ENCODE assay signal across 16 cellular contexts in genomic region chr3:125386811-125387210, GRCh38. TPM values are rescaled to one million over a fixed set of nuclear protein-coding genes. Genes with fewer than 3 reads are reported as not detected.
DNase-seq lines count a peak whose midpoint lies in the region; TF ChIP-seq lines count a peak whose summit lies in the region.
"Had no signal": no experiment of that assay in that cellular context is flagged by ENCODE, and none has a peak within 500 bp of the region (broad histone marks: within the 10 kb centered on the region; RNA-seq: fewer than 3 reads in every experiment).

No MANE protein-coding gene starts in this region.

- H3K9me3 Mint-ChIP-seq in neural progenitor cell = no peaks in the 10 kb centered on the region
- H3K9me3 Mint-ChIP-seq in osteocyte (ENCODE audit: unreplicated experiment) = no peaks in the 10 kb centered on the region

- H3K9ac ChIP-seq in fibroblast of lung (ENCODE audit: insufficient read depth, low read length) (no peak overlapping the region), neural progenitor cell (no peak overlapping the region)

- H3K27ac Mint-ChIP-seq in neural progenitor cell (no peak overlapping the region), osteocyte (ENCODE audit: unreplicated experiment) (no peak overlapping the region)
- H3K27ac Mint-ChIP-seq: activated CD8-positive, alpha-beta T cell treated with anti-CD3 and anti-CD28 coated beads, Interleukin-2, amount 10 ng/mL, durations not matched to agents 7 days and 5 days; progenitor cell of endocrine pancreas had no signal

- H2AFZ ChIP-seq in fibroblast of lung (ENCODE audit: low read length) (no peak overlapping the region), neural progenitor cell (replicated peaks) (peak overlapping the region; percentile 92)

- H3K4me3 Mint-ChIP-seq in neural progenitor cell (no peak overlapping the region), osteocyte (ENCODE audit: unreplicated experiment) (no peak overlapping the region)
- H3K4me3 Mint-ChIP-seq: activated CD8-positive, alpha-beta T cell treated with anti-CD3 and anti-CD28 coated beads, Interleukin-2, amount 10 ng/mL, durations not matched to agents 7 days and 5 days had no signal

- H3K4me1 ChIP-seq in fibroblast of lung (ENCODE audit: control insufficient read depth, extremely low read depth, insufficient read depth, low read length) (peaks cover 2% of the 10 kb centered on the region), neural progenitor cell (peaks cover 29% of the 10 kb centered on the region)

- no peak overlapping the region for H3K27ac ChIP-seq in fibroblast of lung (ENCODE audit: insufficient read depth, low read length)
- peak overlapping the region; percentile 90 for H3K27ac ChIP-seq in neural progenitor cell
- H3K27ac ChIP-seq: VCaP had no signal

- peaks cover 25% of the 10 kb centered on the region for H3F3A ChIP-seq in neural progenitor cell (ENCODE audit: low read depth)

- H3K27me3 ChIP-seq in fibroblast of lung (ENCODE audit: control insufficient read depth, insufficient read depth, low read length) (no peaks in the 10 kb centered on the region), neural progenitor cell (no peaks in the 10 kb centered on the region)

- no peak overlapping the region for H3K4me3 ChIP-seq in fibroblast of lung (replicated peaks in 1 of 4; ENCODE audit: control extremely low read depth in 1 of 4, insufficient read depth in 1 of 4, low read depth in 3 of 4, low read length in 4 of 4)
- no peak overlapping the region for H3K4me3 ChIP-seq in neural progenitor cell

- H4K20me1 ChIP-seq in fibroblast of lung (ENCODE audit: control insufficient read depth, extremely low read depth, insufficient read depth, low read length) (no peaks in the 10 kb centered on the region), neural progenitor cell (ENCODE audit: low read depth) (no peaks in the 10 kb centered on the region)

- H3K79me2 ChIP-seq in fibroblast of lung (ENCODE audit: control insufficient read depth, insufficient read depth, low read length) (no peaks in the 10 kb centered on the region), neural progenitor cell (ENCODE audit: low read depth) (no peaks in the 10 kb centered on the region)

- DNase-seq in AG20443 (ENCODE audit: low spot score) (peak; percentile 78), MV-4-11 (lab: John Stamatoyannopoulos, UW) (peak; percentile 41), fibroblast of lung (ENCODE audit: low read depth in 2 of 2) (peak; percentile 71 to 80), neural progenitor cell (ENCODE audit: low spot score) (peak; percentile 67), NAMALWA (ENCODE audit: low spot score) (no peak), NCI-H2171 treated with DMSO at 0.1 percent for 48 hours (lab: John Stamatoyannopoulos, UW) (no peak), osteocyte (ENCODE audit: extremely low spot score, unreplicated experiment) (no peak), NCI-H510A treated with DMSO at 0.1 percent for 48 hours (lab: John Stamatoyannopoulos, UW) (no peak)
- DNase-seq: activated CD8-positive, alpha-beta T cell treated with anti-CD3 and anti-CD28 coated beads, Interleukin-2, amount 10 ng/mL, durations not matched to agents 7 days and 5 days; C1 segment of cervical spinal cord; hypothalamus; left colon; NCI-H2081; NCI-H69 had no signal

- H3K36me3 Mint-ChIP-seq in neural progenitor cell = no peaks in the 10 kb centered on the region
- no peaks in the 10 kb centered on the region for H3K36me3 Mint-ChIP-seq in osteocyte (ENCODE audit: unreplicated experiment)

- H3K36me3 ChIP-seq in fibroblast of lung (ENCODE audit: control insufficient read depth, insufficient read depth, low read length) (no peaks in the 10 kb centered on the region), neural progenitor cell (no peaks in the 10 kb centered on the region)

- no peak for TF ChIP-seq CTCF in fibroblast of lung (conservative IDR thresholded peaks at IDR 0.05 in 1 of 2, IDR thresholded peaks at IDR 0.05 in 1 of 2; ENCODE audit: low read depth in 1 of 2, low read length in 2 of 2)
- no peak for TF ChIP-seq CTCF in neural progenitor cell (IDR thresholded peaks at IDR 0.05)
- TF ChIP-seq CTCF in osteocyte (IDR thresholded peaks at IDR 0.05) = no peak

- H3K4me1 Mint-ChIP-seq in neural progenitor cell (peaks cover 12% of the 10 kb centered on the region), osteocyte (ENCODE audit: unreplicated experiment) (peaks cover 1% of the 10 kb centered on the region)

- H3K9me3 ChIP-seq in fibroblast of lung (ENCODE audit: control insufficient read depth, insufficient read depth, low read depth, low read length) = no peaks in the 10 kb centered on the region
- no peaks in the 10 kb centered on the region for H3K9me3 ChIP-seq in neural progenitor cell (ENCODE audit: low read depth)

- no peak overlapping the region for H3K4me2 ChIP-seq in fibroblast of lung (ENCODE audit: extremely low read depth, insufficient read depth, low read length)
- peak overlapping the region; percentile 60 for H3K4me2 ChIP-seq in neural progenitor cell

- no peaks in the 10 kb centered on the region for H3K27me3 Mint-ChIP-seq in neural progenitor cell (ENCODE audit: insufficient read depth, low read depth)
- H3K27me3 Mint-ChIP-seq in osteocyte (ENCODE audit: unreplicated experiment) = no peaks in the 10 kb centered on the region
- H3K27me3 Mint-ChIP-seq: progenitor cell of endocrine pancreas had no signal

RNA-seq across cellular contexts. Expression of gene ZNF148, which starts 11.7 kb away (rescaled TPM):
- total RNA-seq in fibroblast of lung (33.6 and 41.3 TPM in 2 replicates), neural progenitor cell (ENCODE audit: low replicate concordance) (24.2 and 37.1 TPM in 2 replicates), osteocyte (46.2 and 46.3 TPM in 2 replicates)
- 27.7 and 37.7 TPM in 2 replicates for polyA plus RNA-seq in fibroblast of lung
- polyA plus RNA-seq in fibroblast of lung (2012) = 17.4 and 22.4 TPM in 2 replicates
- polyA minus RNA-seq in fibroblast of lung (ENCODE audit: low replicate concordance) = 17.3 and 23.4 TPM in 2 replicates

Comparison
In these comparisons a context has a peak if more than half of its experiments do, and no peak if none do; other contexts are left out.
1. DNase-seq: peak in AG20443 (single experiment), MV-4-11 (single experiment), fibroblast of lung (2 of 2) and neural progenitor cell (single experiment); none in NAMALWA (single experiment), NCI-H2171 treated with DMSO at 0.1 percent for 48 hours (single experiment), osteocyte (single experiment) and NCI-H510A treated with DMSO at 0.1 percent for 48 hours (single experiment).